Comparison of ENCODE assay signal across 1 cellular context in genomic region chr17:39199986-39200879, GRCh38.
TF ChIP-seq lines count a peak whose summit lies in the region.

TSS of gene RPL19 (plus strand) at chr17:39200283. CDS start at chr17:39200345, 62 bp downstream.

TF ChIP-seq in GM12878, 131 proteins besides CTCF, POLR2A, EP300 and RAD21 (continued from another document and continues in another):
- no peak for TF ChIP-seq REST (IDR thresholded peaks at IDR 0.05; ENCODE audit: low read depth, low read length)
- no peak for TF ChIP-seq ZBTB33 (IDR thresholded peaks at IDR 0.05)
- TF ChIP-seq SMAD5 (IDR thresholded peaks at IDR 0.05; ENCODE audit: low read depth): peak; percentile 97
- peak; percentile 95 for TF ChIP-seq BCLAF1 (IDR thresholded peaks at IDR 0.05)
- TF ChIP-seq, protein P1, sequence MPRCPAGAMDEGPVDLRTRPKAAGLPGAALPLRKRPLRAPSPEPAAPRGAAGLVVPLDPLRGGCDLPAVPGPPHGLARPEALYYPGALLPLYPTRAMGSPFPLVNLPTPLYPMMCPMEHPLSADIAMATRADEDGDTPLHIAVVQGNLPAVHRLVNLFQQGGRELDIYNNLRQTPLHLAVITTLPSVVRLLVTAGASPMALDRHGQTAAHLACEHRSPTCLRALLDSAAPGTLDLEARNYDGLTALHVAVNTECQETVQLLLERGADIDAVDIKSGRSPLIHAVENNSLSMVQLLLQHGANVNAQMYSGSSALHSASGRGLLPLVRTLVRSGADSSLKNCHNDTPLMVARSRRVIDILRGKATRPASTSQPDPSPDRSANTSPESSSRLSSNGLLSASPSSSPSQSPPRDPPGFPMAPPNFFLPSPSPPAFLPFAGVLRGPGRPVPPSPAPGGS (IDR thresholded peaks at IDR 0.05; ENCODE audit: borderline replicate concordance, insufficient read depth, low read depth, low read length, poor library complexity, severe bottlenecking): no peak
- TF ChIP-seq TBL1XR1 (IDR thresholded peaks at IDR 0.05; ENCODE audit: low read depth, low read length): peak; percentile 57
- no peak for TF ChIP-seq ZNF622 (IDR thresholded peaks at IDR 0.05)
- no peak for TF ChIP-seq IRF5 (IDR thresholded peaks at IDR 0.05; ENCODE audit: borderline replicate concordance)
- peak; percentile 3; the same call in 1 of the 2 replicates for TF ChIP-seq TCF3 (IDR thresholded peaks at IDR 0.05; ENCODE audit: borderline replicate concordance, insufficient read depth, low read depth, low read length)
- TF ChIP-seq HSF1 (IDR thresholded peaks at IDR 0.05; ENCODE audit: low read depth, low read length): 0 out of 2 replicates have a peak, but pooled peaks have one; percentile 53
- TF ChIP-seq CREB1 (IDR thresholded peaks at IDR 0.05; ENCODE audit: low read depth): no peak; the same call in 1 of the 2 replicates
- TF ChIP-seq TARDBP (IDR thresholded peaks at IDR 0.05; ENCODE audit: borderline replicate concordance): 0 out of 2 replicates have a peak, but pooled peaks have one; percentile 18
- no peak for TF ChIP-seq CEBPB (IDR thresholded peaks at IDR 0.05; ENCODE audit: borderline replicate concordance in 1 of 2, low read depth in 2 of 2, low read length in 2 of 2)
- peak; percentile 85 for TF ChIP-seq USF2 (IDR thresholded peaks at IDR 0.05; ENCODE audit: borderline replicate concordance, low read depth, low read length)
- no peak; the same call in 1 of the 2 replicates for TF ChIP-seq BACH1 (IDR thresholded peaks at IDR 0.05; ENCODE audit: borderline replicate concordance)
- TF ChIP-seq, protein P2, sequence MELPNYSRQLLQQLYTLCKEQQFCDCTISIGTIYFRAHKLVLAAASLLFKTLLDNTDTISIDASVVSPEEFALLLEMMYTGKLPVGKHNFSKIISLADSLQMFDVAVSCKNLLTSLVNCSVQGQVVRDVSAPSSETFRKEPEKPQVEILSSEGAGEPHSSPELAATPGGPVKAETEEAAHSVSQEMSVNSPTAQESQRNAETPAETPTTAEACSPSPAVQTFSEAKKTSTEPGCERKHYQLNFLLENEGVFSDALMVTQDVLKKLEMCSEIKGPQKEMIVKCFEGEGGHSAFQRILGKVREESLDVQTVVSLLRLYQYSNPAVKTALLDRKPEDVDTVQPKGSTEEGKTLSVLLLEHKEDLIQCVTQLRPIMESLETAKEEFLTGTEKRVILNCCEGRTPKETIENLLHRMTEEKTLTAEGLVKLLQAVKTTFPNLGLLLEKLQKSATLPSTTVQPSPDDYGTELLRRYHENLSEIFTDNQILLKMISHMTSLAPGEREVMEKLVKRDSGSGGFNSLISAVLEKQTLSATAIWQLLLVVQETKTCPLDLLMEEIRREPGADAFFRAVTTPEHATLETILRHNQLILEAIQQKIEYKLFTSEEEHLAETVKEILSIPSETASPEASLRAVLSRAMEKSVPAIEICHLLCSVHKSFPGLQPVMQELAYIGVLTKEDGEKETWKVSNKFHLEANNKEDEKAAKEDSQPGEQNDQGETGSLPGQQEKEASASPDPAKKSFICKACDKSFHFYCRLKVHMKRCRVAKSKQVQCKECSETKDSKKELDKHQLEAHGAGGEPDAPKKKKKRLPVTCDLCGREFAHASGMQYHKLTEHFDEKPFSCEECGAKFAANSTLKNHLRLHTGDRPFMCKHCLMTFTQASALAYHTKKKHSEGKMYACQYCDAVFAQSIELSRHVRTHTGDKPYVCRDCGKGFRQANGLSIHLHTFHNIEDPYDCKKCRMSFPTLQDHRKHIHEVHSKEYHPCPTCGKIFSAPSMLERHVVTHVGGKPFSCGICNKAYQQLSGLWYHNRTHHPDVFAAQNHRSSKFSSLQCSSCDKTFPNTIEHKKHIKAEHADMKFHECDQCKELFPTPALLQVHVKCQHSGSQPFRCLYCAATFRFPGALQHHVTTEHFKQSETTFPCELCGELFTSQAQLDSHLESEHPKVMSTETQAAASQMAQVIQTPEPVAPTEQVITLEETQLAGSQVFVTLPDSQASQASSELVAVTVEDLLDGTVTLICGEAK (IDR thresholded peaks at IDR 0.05; ENCODE audit: borderline replicate concordance): peak; percentile 86; the same call in 1 of the 2 replicates
- TF ChIP-seq POU2F2 (IDR thresholded peaks at IDR 0.05; ENCODE audit: borderline replicate concordance, low read depth, low read length): peak; percentile 93; the same call in 2 of the 3 replicates
- 0 out of 2 replicates have a peak, but pooled peaks have one; percentile 29 for TF ChIP-seq CHD2 (IDR thresholded peaks at IDR 0.05; ENCODE audit: borderline replicate concordance, low read depth, low read length)
- peak; percentile 83 for TF ChIP-seq NFIC (IDR thresholded peaks at IDR 0.05; ENCODE audit: low read depth, low read length)
- TF ChIP-seq, protein P3, sequence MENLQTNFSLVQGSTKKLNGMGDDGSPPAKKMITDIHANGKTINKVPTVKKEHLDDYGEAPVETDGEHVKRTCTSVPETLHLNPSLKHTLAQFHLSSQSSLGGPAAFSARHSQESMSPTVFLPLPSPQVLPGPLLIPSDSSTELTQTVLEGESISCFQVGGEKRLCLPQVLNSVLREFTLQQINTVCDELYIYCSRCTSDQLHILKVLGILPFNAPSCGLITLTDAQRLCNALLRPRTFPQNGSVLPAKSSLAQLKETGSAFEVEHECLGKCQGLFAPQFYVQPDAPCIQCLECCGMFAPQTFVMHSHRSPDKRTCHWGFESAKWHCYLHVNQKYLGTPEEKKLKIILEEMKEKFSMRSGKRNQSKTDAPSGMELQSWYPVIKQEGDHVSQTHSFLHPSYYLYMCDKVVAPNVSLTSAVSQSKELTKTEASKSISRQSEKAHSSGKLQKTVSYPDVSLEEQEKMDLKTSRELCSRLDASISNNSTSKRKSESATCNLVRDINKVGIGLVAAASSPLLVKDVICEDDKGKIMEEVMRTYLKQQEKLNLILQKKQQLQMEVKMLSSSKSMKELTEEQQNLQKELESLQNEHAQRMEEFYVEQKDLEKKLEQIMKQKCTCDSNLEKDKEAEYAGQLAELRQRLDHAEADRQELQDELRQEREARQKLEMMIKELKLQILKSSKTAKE (IDR thresholded peaks at IDR 0.05; ENCODE audit: low read depth, poor library complexity, severe bottlenecking): peak; percentile 98
- peak; percentile 59; the same call in 1 of the 2 replicates for TF ChIP-seq STAT1 (conservative IDR thresholded peaks at IDR 0.05)
- TF ChIP-seq ZNF24 (IDR thresholded peaks at IDR 0.05): peak; percentile 44; the same call in 1 of the 2 replicates
- TF ChIP-seq ASH2L (IDR thresholded peaks at IDR 0.05; ENCODE audit: borderline replicate concordance, low read depth): no peak
- TF ChIP-seq MYB (IDR thresholded peaks at IDR 0.05; ENCODE audit: borderline replicate concordance, low read depth, low read length): no peak
- TF ChIP-seq NBN (IDR thresholded peaks at IDR 0.05): peak; percentile 82
- 0 out of 2 replicates have a peak, but pooled peaks have one; percentile 51 for TF ChIP-seq MTA3 (IDR thresholded peaks at IDR 0.05; ENCODE audit: borderline replicate concordance, low read length)
- no peak; the same call in 1 of the 2 replicates for TF ChIP-seq NR2F1 (conservative IDR thresholded peaks at IDR 0.05)
- peak; percentile 33; the same call in 1 of the 2 replicates for TF ChIP-seq CBX5 (IDR thresholded peaks at IDR 0.05; ENCODE audit: low read depth)
- peak; percentile 98 for TF ChIP-seq FOXK2 (IDR thresholded peaks at IDR 0.05)
- peak; percentile 59 for TF ChIP-seq FOXM1 (IDR thresholded peaks at IDR 0.05; ENCODE audit: low read depth, low read length)
- no peak for TF ChIP-seq EED (IDR thresholded peaks at IDR 0.05; ENCODE audit: low read depth)
- TF ChIP-seq, protein P4, sequence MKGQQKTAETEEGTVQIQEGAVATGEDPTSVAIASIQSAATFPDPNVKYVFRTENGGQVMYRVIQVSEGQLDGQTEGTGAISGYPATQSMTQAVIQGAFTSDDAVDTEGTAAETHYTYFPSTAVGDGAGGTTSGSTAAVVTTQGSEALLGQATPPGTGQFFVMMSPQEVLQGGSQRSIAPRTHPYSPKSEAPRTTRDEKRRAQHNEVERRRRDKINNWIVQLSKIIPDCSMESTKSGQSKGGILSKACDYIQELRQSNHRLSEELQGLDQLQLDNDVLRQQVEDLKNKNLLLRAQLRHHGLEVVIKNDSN (IDR thresholded peaks at IDR 0.05; ENCODE audit: borderline replicate concordance, extremely low read length, insufficient read depth, low read depth, low read length): peak; percentile 84
- TF ChIP-seq PML (IDR thresholded peaks at IDR 0.05; ENCODE audit: low read length): peak; percentile 98
